16 cellular contexts compared by ENCODE assay signal in the genomic region with DNA sequence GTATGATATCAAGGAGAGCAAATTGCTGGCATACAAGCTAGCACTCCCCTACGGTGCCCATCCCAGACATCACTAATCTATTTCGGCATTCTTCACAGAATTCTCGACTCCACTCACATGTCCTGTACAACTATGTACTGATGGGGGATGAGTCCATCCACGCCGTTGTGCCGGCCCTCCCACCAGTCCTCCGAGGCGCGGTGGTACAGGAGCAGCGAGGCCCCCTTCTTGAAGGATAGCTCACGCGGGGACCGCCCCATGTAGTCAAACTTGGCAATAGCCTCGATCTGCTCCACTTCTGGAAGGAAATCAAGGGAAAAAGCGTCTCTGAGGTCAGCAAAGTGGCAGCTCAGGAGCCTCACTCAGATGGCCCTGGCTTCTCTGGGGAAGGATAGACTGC. TPM values are rescaled to one million over a fixed set of nuclear protein-coding genes. Genes with fewer than 3 reads are reported as not detected.
A peak's percentile ranks its signal among the peaks of the same experiment; 100 is the strongest.
DNase-seq lines count a peak whose midpoint lies in the region; FAIRE-seq and TF ChIP-seq lines count a peak whose summit lies in the region.
"Had no signal": no experiment of that assay in that cellular context is flagged by ENCODE, and none has a peak within 500 bp of the region (broad histone marks: within the 10 kb centered on the region; RNA-seq: fewer than 3 reads in every experiment).

No MANE protein-coding gene starts in this region.

- H3K4me3 ChIP-seq in coronary artery (no peak overlapping the region), spleen (no peak overlapping the region), kidney (ENCODE audit: low read length in 2 of 2) (no peak overlapping the region)

- H3K9ac ChIP-seq in kidney (ENCODE audit: low read length in 2 of 2), result no peak overlapping the region

- intact Hi-C loops in spleen (cut with DNase I; ENCODE audit: low total_unique reads) (no loop called here), kidney (cut with DNase I) (loop anchor here (10.0 kb wide), 1 partner anchor 71 kb away; no protein-coding TSS in a partner anchor)

- H3K9me3 ChIP-seq in spleen (no peaks in the 10 kb centered on the region), kidney (ENCODE audit: control insufficient read depth in 1 of 2, low read length in 2 of 2) (no peaks in the 10 kb centered on the region)

- peak; percentile 52 for DNase-seq in coronary artery (ENCODE audit: low spot score)
- no peak for DNase-seq in glutamatergic neuron
- DNase-seq in spleen, result peak; percentile 58
- no peak for DNase-seq in NOMO-1 (lab: John Stamatoyannopoulos, UW; ENCODE audit: unreplicated experiment in 2 of 2)
- no peak for DNase-seq in kidney
- DNase-seq in NCI-H82 treated with DMSO at 0.1 percent for 48 hours (lab: John Stamatoyannopoulos, UW; ENCODE audit: unreplicated experiment), result no peak
- DNase-seq: C1 segment of cervical spinal cord; Calu3; CD4-positive, alpha-beta memory T cell; COR-L47; DMS153; DND-41; GOT3; H9 had no signal

- H3K4me1 Mint-ChIP-seq in glutamatergic neuron (ENCODE audit: low read depth, unreplicated experiment), result peaks cover 34% of the 10 kb centered on the region
- H3K4me1 Mint-ChIP-seq: CD4-positive, alpha-beta memory T cell had no signal

- H3K4me1 ChIP-seq in spleen (no peaks in the 10 kb centered on the region), kidney (ENCODE audit: control insufficient read depth in 1 of 2, insufficient read depth in 1 of 2, low read depth in 1 of 2, low read length in 2 of 2) (peaks cover 0 to 2% of the 10 kb centered on the region in 2 donors)

- peaks cover 7% of the 10 kb centered on the region for H3K9me3 Mint-ChIP-seq in glutamatergic neuron (ENCODE audit: unreplicated experiment)
- H3K9me3 Mint-ChIP-seq: CD4-positive, alpha-beta memory T cell; H9 had no signal

- peak overlapping the region; percentile 5 for H3K27ac Mint-ChIP-seq in glutamatergic neuron (ENCODE audit: unreplicated experiment)

- no peak for FAIRE-seq in kidney (lab: Jason Lieb, UNC)
- FAIRE-seq: G401.6, GM12892 had no signal

- WGBS in spleen, 5 donors, result 93 to 96% (median 94%) methylated on average over 15 of the region's 15 CpGs

- H3K36me3 ChIP-seq in spleen, result no peaks in the 10 kb centered on the region
- H3K36me3 ChIP-seq in kidney (ENCODE audit: control insufficient read depth in 1 of 2, insufficient read depth in 2 of 2, low read length in 2 of 2), result peaks cover 0 to 6% of the 10 kb centered on the region in 2 donors

- H3K27ac ChIP-seq in coronary artery (no peak overlapping the region), spleen (no peak overlapping the region), kidney (ENCODE audit: low read depth in 2 of 2, low read length in 2 of 2) (no peak overlapping the region)

- no peaks in the 10 kb centered on the region for H3K27me3 ChIP-seq in spleen (replicated peaks in 1 of 7)

- TF ChIP-seq CTCF in coronary artery (IDR thresholded peaks at IDR 0.05) (no peak), glutamatergic neuron (IDR thresholded peaks at IDR 0.05; ENCODE audit: partially characterized antibody, unreplicated experiment) (no peak), spleen (IDR thresholded peaks at IDR 0.05 in 8 of 11, conservative IDR thresholded peaks at IDR 0.05 in 3 of 11) (no peak), kidney (IDR thresholded peaks at IDR 0.05; ENCODE audit: borderline replicate concordance, extremely low read depth, insufficient read depth) (no peak)

- H3K36me3 Mint-ChIP-seq in glutamatergic neuron (ENCODE audit: unreplicated experiment), result no peaks in the 10 kb centered on the region
- H3K36me3 Mint-ChIP-seq: CD4-positive, alpha-beta memory T cell had no signal

- no peak overlapping the region for H3K4me3 Mint-ChIP-seq in glutamatergic neuron (ENCODE audit: unreplicated experiment)
- H3K4me3 Mint-ChIP-seq: CD4-positive, alpha-beta memory T cell; H9 had no signal

- no peak for TF ChIP-seq POLR2A in spleen (IDR thresholded peaks at IDR 0.05)

- peaks cover 7% of the 10 kb centered on the region for H3K27me3 Mint-ChIP-seq in glutamatergic neuron (ENCODE audit: unreplicated experiment)

RNA-seq across cellular contexts. Expression of gene RAD18, which starts 31.0 kb away (rescaled TPM):
- total RNA-seq in glutamatergic neuron (ENCODE audit: unreplicated experiment), result 11.9 TPM
- 10 to 100 TPM in 6 of 7 donors, 1 to 10 TPM in 1; 6.3 to 20.7 (median 14.9) TPM for total RNA-seq in spleen
- polyA plus RNA-seq in spleen, result 1 to 10 TPM; 1.6 to 3.0 (median 2.2) TPM
- total RNA-seq in kidney, result 8.0 TPM
- polyA plus RNA-seq in kidney (ENCODE audit: insufficient read depth, low read depth, low replicate concordance), result 3.1 TPM

Comparison
In these comparisons a context has a peak if more than half of its experiments do, and no peak if none do; other contexts are left out.
1. DNase-seq: peak in coronary artery (single experiment) and spleen (single experiment); none in glutamatergic neuron (single experiment), NOMO-1 (0 of 2), kidney (single experiment) and NCI-H82 treated with DMSO at 0.1 percent for 48 hours (single experiment).